Comparison of ENCODE assay signal across 9 cellular contexts in the genomic region with DNA sequence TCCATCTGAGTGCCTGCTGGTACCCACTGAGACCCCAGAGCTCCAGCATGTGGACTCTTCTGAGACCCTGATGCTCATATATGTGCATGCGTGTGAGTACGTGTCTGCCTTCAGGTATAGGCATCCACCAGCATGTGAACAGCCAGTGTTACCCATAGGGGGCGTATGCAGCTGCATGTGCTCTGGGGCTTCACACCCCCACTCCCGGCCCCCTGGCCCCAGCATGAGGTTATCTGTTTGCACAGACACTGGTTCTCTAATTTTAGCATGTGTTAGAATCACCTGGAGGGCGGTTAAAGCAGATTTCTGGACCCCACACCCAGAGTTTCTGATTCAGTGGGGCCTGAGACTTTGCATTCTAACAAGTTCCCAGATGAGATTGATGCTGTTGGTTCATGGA. TPM values are rescaled to one million over a fixed set of nuclear protein-coding genes. Genes with fewer than 3 reads are reported as not detected.
DNase-seq lines count a peak whose midpoint lies in the region; ATAC-seq and TF ChIP-seq lines count a peak whose summit lies in the region.
"Had no signal": no experiment of that assay in that cellular context is flagged by ENCODE, and none has a peak within 500 bp of the region (broad histone marks: within the 10 kb centered on the region; RNA-seq: fewer than 3 reads in every experiment).

No MANE protein-coding gene starts in this region.

- H3K27me3 ChIP-seq in SJCRH30 (no peaks in the 10 kb centered on the region), spleen (replicated peaks in 1 of 7) (no peaks in the 10 kb centered on the region)
- H3K27me3 ChIP-seq: pancreas had no signal

- H3K27ac ChIP-seq in SJCRH30 (no peak overlapping the region), spleen (no peak overlapping the region)
- H3K27ac ChIP-seq: pancreas, SK-N-MC had no signal

- peak; percentile 70 for DNase-seq in GM20000 (ENCODE audit: low spot score)
- DNase-seq in SJCRH30 = peak; percentile 28 to 55
- DNase-seq in chondrocyte (ENCODE audit: low spot score) = no peak
- peak; percentile 59 for DNase-seq in spleen
- no peak for DNase-seq in NCI-H510A treated with DMSO at 0.1 percent for 48 hours (lab: John Stamatoyannopoulos, UW)
- DNase-seq: pancreas had no signal

- no peaks in the 10 kb centered on the region for H3K27me3 Mint-ChIP-seq in chondrocyte (ENCODE audit: low read depth)

- H3K4me3 ChIP-seq in SJCRH30 = no peak overlapping the region
- no peak overlapping the region for H3K4me3 ChIP-seq in spleen
- H3K4me3 ChIP-seq: pancreas, SK-N-MC had no signal

- peaks cover 10% of the 10 kb centered on the region; the same call in 1 of the 2 replicates for H3K4me1 ChIP-seq in SJCRH30
- no peaks in the 10 kb centered on the region for H3K4me1 ChIP-seq in spleen
- H3K4me1 ChIP-seq: pancreas had no signal

- no peak overlapping the region for H3K4me3 Mint-ChIP-seq in chondrocyte (ENCODE audit: unreplicated experiment)

- H3K36me3 ChIP-seq in SJCRH30 (no peaks in the 10 kb centered on the region), spleen (no peaks in the 10 kb centered on the region)
- H3K36me3 ChIP-seq: pancreas had no signal

- no peak overlapping the region for H3K27ac Mint-ChIP-seq in chondrocyte (ENCODE audit: unreplicated experiment)

- no peak for TF ChIP-seq POLR2A in spleen (IDR thresholded peaks at IDR 0.05)

- peaks cover 28% of the 10 kb centered on the region for H3K4me1 Mint-ChIP-seq in chondrocyte (ENCODE audit: low read depth)

- no peaks in the 10 kb centered on the region for H3K9me3 ChIP-seq in SJCRH30 (replicated peaks)
- H3K9me3 ChIP-seq in spleen = no peaks in the 10 kb centered on the region
- H3K9me3 ChIP-seq: pancreas had no signal

- H3K36me3 Mint-ChIP-seq in chondrocyte (ENCODE audit: low read depth) = no peaks in the 10 kb centered on the region

- TF ChIP-seq CTCF in GM20000 (IDR thresholded peaks at IDR 0.05; ENCODE audit: extremely low read depth, missing control alignments) (peak; percentile 58), chondrocyte (IDR thresholded peaks at IDR 0.05) (peak; percentile 65), spleen (IDR thresholded peaks at IDR 0.05 in 8 of 11, conservative IDR thresholded peaks at IDR 0.05 in 3 of 11) (peak in 7 of 11 experiments; percentile 7 to 39 (median 34))

- WGBS in spleen, 5 donors = 65 to 70% (median 67%) methylated on average over 5 of the region's 5 CpGs

- intact Hi-C loops in spleen (cut with DNase I; ENCODE audit: low total_unique reads) = no loop called here

- H3K9me3 Mint-ChIP-seq in chondrocyte (ENCODE audit: low read depth) = no peaks in the 10 kb centered on the region

- ATAC-seq in HG03439 (IDR thresholded peaks at IDR 0.05; ENCODE audit: unreplicated experiment) (no peak), HG02884 (IDR thresholded peaks at IDR 0.05; ENCODE audit: unreplicated experiment) (no peak)

RNA-seq across cellular contexts. Expression of gene CILP, which starts 0.8 kb away (rescaled TPM):
- 0.05 TPM in 1 of 2 replicates, not detected in the other for total RNA-seq in SJCRH30 (2014; rRNA removed; shearing (Covaris generic))
- total RNA-seq in chondrocyte (0.17 to 0.22 TPM (median 0.21 TPM) in 3 replicates), spleen (under 1 TPM; 0.19 to 0.85 (median 0.34) TPM)
- polyA plus RNA-seq in spleen = 1 to 10 TPM in 1 of 3 donors, under 1 TPM in 2; 0.41 to 3.1 (median 0.45) TPM

RNA-seq across cellular contexts. Expression of gene CLPX, which starts 27.0 kb away (rescaled TPM):
- total RNA-seq in SJCRH30 (2014; rRNA removed; shearing (Covaris generic)) = 43.3 and 44.2 TPM in 2 replicates
- total RNA-seq in chondrocyte (40.7 to 41.9 TPM (median 41.4 TPM) in 3 replicates), spleen (10 to 100 TPM; 42.2 to 58.3 (median 52.5) TPM)
- 10 to 100 TPM in 2 of 3 donors, 1 to 10 TPM in 1; 9.5 to 13.8 (median 11.5) TPM for polyA plus RNA-seq in spleen

Comparison
In these comparisons a context has a peak if more than half of its experiments do, and no peak if none do; other contexts are left out.
1. DNase-seq: peak in GM20000 (single experiment), SJCRH30 (2 of 2) and spleen (single experiment); none in chondrocyte (single experiment) and NCI-H510A treated with DMSO at 0.1 percent for 48 hours (single experiment).
2. Peak in every context shown above with its lines, with median percentiles within 50 percentile points of each other: CTCF ChIP-seq.